1 cellular context compared by ENCODE assay signal in the genomic region with DNA sequence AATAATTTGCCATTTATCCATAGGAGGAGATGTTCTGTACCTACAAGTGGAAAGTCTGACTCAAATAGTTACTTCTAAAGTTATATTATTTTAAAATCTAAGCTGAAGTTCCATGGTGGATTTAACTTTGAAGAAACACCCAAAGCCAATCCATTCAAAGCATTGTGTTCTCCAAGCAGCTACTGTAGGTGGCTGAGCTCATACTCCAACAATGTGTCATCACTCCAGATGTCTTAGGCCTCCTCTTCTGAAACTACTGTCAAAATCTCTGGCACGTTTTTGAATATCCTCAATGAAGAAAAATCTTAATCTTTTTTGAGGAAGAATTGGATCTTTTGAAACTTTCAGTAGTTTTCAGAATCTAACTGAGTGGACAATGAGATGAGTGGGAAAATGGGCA.
TF ChIP-seq lines count a peak whose summit lies in the region.

No MANE protein-coding gene starts in this region.

TF ChIP-seq in IMR-90, 13 proteins besides CTCF, POLR2A, EP300 and RAD21:
- peak; percentile 60 for TF ChIP-seq BHLHE40 (IDR thresholded peaks at IDR 0.05; ENCODE audit: low read depth, low read length)
- TF ChIP-seq FOS (IDR thresholded peaks at IDR 0.05; ENCODE audit: low read depth, low read length), result 0 out of 2 replicates have a peak, but pooled peaks have one; percentile 33
- TF ChIP-seq MAFK (IDR thresholded peaks at IDR 0.05; ENCODE audit: low read depth, low read length), result no peak
